Comparison of ENCODE assay signal across 25 cellular contexts in genomic region chr11:64056861-64057260, GRCh38. TPM values are rescaled to one million over a fixed set of nuclear protein-coding genes. Genes with fewer than 3 reads are reported as not detected.
"Had no signal": no experiment of that assay in that cellular context is flagged by ENCODE, and none has a peak within 500 bp of the region (broad histone marks: within the 10 kb centered on the region; RNA-seq: fewer than 3 reads in every experiment).

No MANE protein-coding gene starts in this region.

- H3K4me3 Mint-ChIP-seq: activated CD4-positive, alpha-beta memory T cell treated with anti-CD3 and anti-CD28 coated beads, Interleukin-2, amount 10 ng/mL, durations not matched to agents 7 days and 5 days; activated CD4-positive, alpha-beta T cell treated with anti-CD3 and anti-CD28 coated beads, Interleukin-2, amount 10 ng/mL, durations not matched to agents 24 days and 14 days; activated naive CD4-positive, alpha-beta T cell treated with anti-CD3 and anti-CD28 coated beads for 36 hours; activated naive CD8-positive, alpha-beta T cell treated with anti-CD3 and anti-CD28 coated beads, Interleukin-2, amount 10 ng/mL, durations not matched to agents 7 days and 5 days; activated T-cell treated with anti-CD3 and anti-CD28 coated beads, Interleukin-2, amount 50 U/mL, for 72 hours; dendritic cell treated with granulocyte-macrophage colony-stimulating factor and Interleukin-4, amounts not matched to agents 40 ng/mL and 50 ng/mL, for 4 days; nephron progenitor cell; stimulated activated effector memory CD8-positive, alpha-beta T cell treated with anti-CD3 and anti-CD28 coated beads, Interleukin-12 subunit alpha, Interleukin-12 subunit beta, amount 100 ng/mL, for 72 hours; stimulated activated naive CD8-positive, alpha-beta T cell treated with anti-CD3 and anti-CD28 coated beads, Interleukin-15, amount 100 ng/mL, for 72 hours had no signal

- H3K27me3 ChIP-seq: cardiac muscle cell, right lobe of liver, testis had no signal

- ATAC-seq: activated CD4-positive, CD25-positive, alpha-beta regulatory T cell treated with anti-CD3 and anti-CD28 coated beads, Interleukin-2, amount 50 U/mL, for 24 hours; activated T-cell treated with anti-CD3 and anti-CD28 coated beads, Interleukin-2, amount 50 U/mL, for 72 hours; foreskin keratinocyte; right lobe of liver; stimulated activated effector memory CD8-positive, alpha-beta T cell treated with anti-CD3 and anti-CD28 coated beads, Interleukin-12 subunit alpha, Interleukin-12 subunit beta, amount 100 ng/mL, for 72 hours; stimulated activated naive CD8-positive, alpha-beta T cell treated with anti-CD3 and anti-CD28 coated beads, Interleukin-15, amount 100 ng/mL, for 72 hours had no signal

- H3K9me3 ChIP-seq: right lobe of liver, testis had no signal

- H3K36me3 ChIP-seq: cardiac muscle cell, right lobe of liver had no signal

- H3K4me1 ChIP-seq: foreskin keratinocyte, parathyroid adenoma, testis had no signal

- H3K4me3 ChIP-seq: cardiac muscle cell, right lobe of liver, testis had no signal

- DNase-seq: activated CD4-positive, alpha-beta memory T cell treated with anti-CD3 and anti-CD28 coated beads, Interleukin-2, amount 10 ng/mL, durations not matched to agents 7 days and 5 days; activated CD4-positive, alpha-beta T cell treated with anti-CD3 and anti-CD28 coated beads, Interleukin-2, amount 10 ng/mL, durations not matched to agents 24 days and 14 days; activated effector memory CD4-positive, alpha-beta T cell treated with Interleukin-2 at 50 U/mL for 16 hours; activated naive CD4-positive, alpha-beta T cell treated with anti-CD3 and anti-CD28 coated beads for 36 hours; activated naive CD8-positive, alpha-beta T cell treated with anti-CD3 and anti-CD28 coated beads, Interleukin-2, amount 10 ng/mL, durations not matched to agents 7 days and 5 days; activated T-cell treated with anti-CD3 and anti-CD28 coated beads, Interleukin-2, amount 50 U/mL, for 72 hours; amniotic stem cell; effector CD8-positive, alpha-beta T cell; erythroblast; foreskin keratinocyte; right lobe of liver; small intestine; stimulated activated CD4-positive, alpha-beta T cell treated with anti-CD3 and anti-CD28 coated beads, Interleukin-2, amount 100 ng/mL, for 24 hours; stimulated activated naive CD8-positive, alpha-beta T cell treated with anti-CD3 and anti-CD28 coated beads, Interleukin-15, amount 100 ng/mL, for 72 hours; testis had no signal

- H3K9me3 Mint-ChIP-seq: activated CD4-positive, alpha-beta memory T cell treated with anti-CD3 and anti-CD28 coated beads, Interleukin-2, amount 10 ng/mL, durations not matched to agents 7 days and 5 days; activated CD4-positive, alpha-beta T cell treated with anti-CD3 and anti-CD28 coated beads, Interleukin-2, amount 10 ng/mL, durations not matched to agents 24 days and 14 days; activated naive CD4-positive, alpha-beta T cell treated with anti-CD3 and anti-CD28 coated beads for 36 hours; activated naive CD8-positive, alpha-beta T cell treated with anti-CD3 and anti-CD28 coated beads, Interleukin-2, amount 10 ng/mL, durations not matched to agents 7 days and 5 days; activated T-cell treated with anti-CD3 and anti-CD28 coated beads, Interleukin-2, amount 50 U/mL, for 72 hours; dendritic cell treated with granulocyte-macrophage colony-stimulating factor and Interleukin-4, amounts not matched to agents 40 ng/mL and 50 ng/mL, for 4 days; nephron progenitor cell; stimulated activated effector memory CD8-positive, alpha-beta T cell treated with anti-CD3 and anti-CD28 coated beads, Interleukin-12 subunit alpha, Interleukin-12 subunit beta, amount 100 ng/mL, for 72 hours; stimulated activated naive CD8-positive, alpha-beta T cell treated with anti-CD3 and anti-CD28 coated beads, Interleukin-15, amount 100 ng/mL, for 72 hours had no signal

- H3K36me3 Mint-ChIP-seq: activated naive CD8-positive, alpha-beta T cell treated with anti-CD3 and anti-CD28 coated beads, Interleukin-2, amount 10 ng/mL, durations not matched to agents 7 days and 5 days; stimulated activated effector memory CD8-positive, alpha-beta T cell treated with anti-CD3 and anti-CD28 coated beads, Interleukin-12 subunit alpha, Interleukin-12 subunit beta, amount 100 ng/mL, for 72 hours had no signal

- H3K27ac Mint-ChIP-seq: activated CD4-positive, alpha-beta memory T cell treated with anti-CD3 and anti-CD28 coated beads, Interleukin-2, amount 10 ng/mL, durations not matched to agents 7 days and 5 days; activated CD4-positive, alpha-beta T cell treated with anti-CD3 and anti-CD28 coated beads, Interleukin-2, amount 10 ng/mL, durations not matched to agents 24 days and 14 days; activated naive CD4-positive, alpha-beta T cell treated with anti-CD3 and anti-CD28 coated beads for 36 hours; activated naive CD8-positive, alpha-beta T cell treated with anti-CD3 and anti-CD28 coated beads, Interleukin-2, amount 10 ng/mL, durations not matched to agents 7 days and 5 days; activated T-cell treated with anti-CD3 and anti-CD28 coated beads, Interleukin-2, amount 50 U/mL, for 72 hours; dendritic cell treated with granulocyte-macrophage colony-stimulating factor and Interleukin-4, amounts not matched to agents 40 ng/mL and 50 ng/mL, for 4 days; nephron progenitor cell; stimulated activated effector memory CD8-positive, alpha-beta T cell treated with anti-CD3 and anti-CD28 coated beads, Interleukin-12 subunit alpha, Interleukin-12 subunit beta, amount 100 ng/mL, for 72 hours; stimulated activated naive CD8-positive, alpha-beta T cell treated with anti-CD3 and anti-CD28 coated beads, Interleukin-15, amount 100 ng/mL, for 72 hours had no signal

- H3K27ac ChIP-seq: cardiac muscle cell, foreskin keratinocyte, parathyroid adenoma, right lobe of liver, testis, VCaP had no signal

- FAIRE-seq: small intestine had no signal

RNA-seq across cellular contexts. Expression of gene FLRT1, which starts 21.1 kb away (rescaled TPM):
- total RNA-seq: activated CD4-positive, alpha-beta T cell treated with anti-CD3 and anti-CD28 coated beads, Interleukin-2, amount 10 ng/mL, durations not matched to agents 24 days and 14 days; activated naive CD8-positive, alpha-beta T cell treated with anti-CD3 and anti-CD28 coated beads, Interleukin-2, amount 10 ng/mL, durations not matched to agents 7 days and 5 days; foreskin keratinocyte; myocyte; pulmonary artery endothelial cell; T-helper 2 cell treated with Interferon-gamma antibody and Interleukin-4, amounts not matched to agents 100 ng/mL and 5 ng/mL, for 36 hours had no signal
- polyA plus RNA-seq: foreskin keratinocyte had no signal
